In the genomic region with DNA sequence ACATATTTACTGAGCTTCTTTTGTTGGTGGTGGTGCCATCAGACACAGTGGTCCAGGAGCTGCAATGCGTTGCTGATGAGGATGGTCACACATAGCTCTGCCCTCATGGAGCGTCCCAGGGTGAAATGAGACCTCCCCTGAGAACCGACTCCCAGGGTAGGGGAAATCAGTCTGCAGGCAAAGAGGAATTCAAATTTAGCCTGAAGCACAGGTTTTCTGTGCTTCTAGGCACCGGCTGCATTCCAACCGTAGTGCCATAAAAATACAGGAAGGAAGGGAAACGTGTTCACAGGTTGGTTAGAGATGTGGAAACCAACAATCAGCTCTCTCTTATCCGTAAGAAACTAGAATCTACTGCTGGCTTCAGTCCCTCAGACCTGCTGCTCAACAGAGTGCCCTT, we compare ENCODE assay signal across 13 cellular contexts. TPM values are rescaled to one million over a fixed set of nuclear protein-coding genes. Genes with fewer than 3 reads are reported as not detected.
DNase-seq lines count a peak whose midpoint lies in the region; ATAC-seq, FAIRE-seq and TF ChIP-seq lines count a peak whose summit lies in the region.
"Had no signal": no experiment of that assay in that cellular context is flagged by ENCODE, and none has a peak within 500 bp of the region (broad histone marks: within the 10 kb centered on the region; RNA-seq: fewer than 3 reads in every experiment).

No MANE protein-coding gene starts in this region.

- H3K27ac Mint-ChIP-seq in CD14-positive monocyte (peak overlapping the region; percentile 95 to 98 (median 96)), naive B cell (peak overlapping the region in 5 of 6 donors; percentile 98 to 99 (median 98))
- peak overlapping the region; percentile 74 for H3K27ac Mint-ChIP-seq in activated T-helper 2 cell treated with anti-CD3 and anti-CD28 coated beads, Interferon-gamma antibody, Interleukin-2, Interleukin-4, amounts not matched to agents 10 μg/mL and 5 μg/mL and 100 μg/mL, durations not matched to agents 14 hours and 24 hours and 36 hours

- CTCF ChIA-PET in HEK293 (lab: Yijun Ruan, JAX), result no interaction called here

- intact Hi-C loops in CD14-positive monocyte (cut with micrococcal nuclease), result loop anchor here (5.0 to 10.0 kb wide), 3 partner anchors 38 to 60 kb away; no protein-coding TSS in a partner anchor
- intact Hi-C loops in activated T-helper 2 cell treated with anti-CD3 and anti-CD28 coated beads, Interferon-gamma antibody, Interleukin-2, Interleukin-4, amounts not matched to agents 10 μg/mL and 5 μg/mL and 100 μg/mL, durations not matched to agents 14 hours and 24 hours and 36 hours (cut with micrococcal nuclease), result no loop called here

- H3K9me3 Mint-ChIP-seq in CD14-positive monocyte (no peaks in the 10 kb centered on the region), naive B cell (peaks cover 0 to 4% (median 0%) of the 10 kb centered on the region in 7 donors)
- no peaks in the 10 kb centered on the region for H3K9me3 Mint-ChIP-seq in activated T-helper 2 cell treated with anti-CD3 and anti-CD28 coated beads, Interferon-gamma antibody, Interleukin-2, Interleukin-4, amounts not matched to agents 10 μg/mL and 5 μg/mL and 100 μg/mL, durations not matched to agents 14 hours and 24 hours and 36 hours
- H3K9me3 Mint-ChIP-seq: CD8-positive, alpha-beta T cell had no signal

- POLR2A ChIA-PET in HEK293 (lab: Yijun Ruan, JAX), result interaction anchor here (0.5 to 1.1 kb wide), 2 partner anchors 14 to 66 kb away, joined by 4 read pairs; no protein-coding TSS in a partner anchor

- ATAC-seq in naive B cell (ENCODE audit: low read depth in 2 of 2) (no peak), HG03354 (IDR thresholded peaks at IDR 0.05; ENCODE audit: poor library complexity, severe bottlenecking, unreplicated experiment) (no peak), GM18868 (IDR thresholded peaks at IDR 0.05; ENCODE audit: unreplicated experiment) (no peak)
- ATAC-seq: CD8-positive, alpha-beta T cell; mucosa of descending colon had no signal

- peaks cover 44 to 62% of the 10 kb centered on the region in 2 donors for H3K36me3 Mint-ChIP-seq in CD14-positive monocyte
- H3K36me3 Mint-ChIP-seq in activated T-helper 2 cell treated with anti-CD3 and anti-CD28 coated beads, Interferon-gamma antibody, Interleukin-2, Interleukin-4, amounts not matched to agents 10 μg/mL and 5 μg/mL and 100 μg/mL, durations not matched to agents 14 hours and 24 hours and 36 hours (ENCODE audit: low read depth), result peaks cover 54% of the 10 kb centered on the region
- H3K36me3 Mint-ChIP-seq in naive B cell, result peaks cover 0 to 3% of the 10 kb centered on the region in 2 donors

- no peak for TF ChIP-seq CTCF in CD14-positive monocyte (IDR thresholded peaks at IDR 0.05)
- no peak for TF ChIP-seq CTCF in HEK293 (tag by site-specific recombination; IDR thresholded peaks at IDR 0.05)

- no peak for DNase-seq in CD14-positive monocyte (ENCODE audit: low spot score)
- DNase-seq in activated T-helper 2 cell treated with anti-CD3 and anti-CD28 coated beads, Interferon-gamma antibody, Interleukin-2, Interleukin-4, amounts not matched to agents 10 μg/mL and 5 μg/mL and 100 μg/mL, durations not matched to agents 14 hours and 24 hours and 36 hours (ENCODE audit: low spot score), result no peak
- no peak for DNase-seq in naive B cell
- no peak for DNase-seq in cerebellar cortex (ENCODE audit: low spot score)
- no peak for DNase-seq in RCC 7860 (ENCODE audit: low spot score)
- DNase-seq: CD8-positive, alpha-beta T cell; mucosa of descending colon; NCI-H1105; NCI-H446 treated with DMSO at 0.1 percent for 48 hours had no signal

- H3K4me3 Mint-ChIP-seq in CD14-positive monocyte, result peak overlapping the region; percentile 54 to 59
- peak overlapping the region; percentile 33 for H3K4me3 Mint-ChIP-seq in activated T-helper 2 cell treated with anti-CD3 and anti-CD28 coated beads, Interferon-gamma antibody, Interleukin-2, Interleukin-4, amounts not matched to agents 10 μg/mL and 5 μg/mL and 100 μg/mL, durations not matched to agents 14 hours and 24 hours and 36 hours (ENCODE audit: low read depth)
- peak overlapping the region; percentile 77 to 95 (median 88) for H3K4me3 Mint-ChIP-seq in naive B cell

- no peak overlapping the region for H3K27ac ChIP-seq in HEK293 (ENCODE audit: extremely low read depth, low read depth, low read length)
- H3K27ac ChIP-seq: VCaP had no signal

- no peak for FAIRE-seq in RCC 7860 (lab: Jason Lieb, UNC)

- peaks cover 38% of the 10 kb centered on the region for H3K4me1 ChIP-seq in HEK293 (ENCODE audit: control insufficient read depth, insufficient read depth, low read length)

- H3K4me3 ChIP-seq in HEK293 (ENCODE audit: low read depth, low read length), result no peak overlapping the region
- H3K4me3 ChIP-seq: mucosa of descending colon had no signal

- H3K9me3 ChIP-seq in HEK293 (ENCODE audit: control insufficient read depth, insufficient read depth, low read depth, low read length), result no peaks in the 10 kb centered on the region
- H3K9me3 ChIP-seq: mucosa of descending colon had no signal

- no peaks in the 10 kb centered on the region for H3K36me3 ChIP-seq in HEK293 (ENCODE audit: control insufficient read depth in 2 of 2, insufficient read depth in 1 of 2, low read length in 2 of 2)

- H3K27me3 Mint-ChIP-seq in CD14-positive monocyte (ENCODE audit: low read depth in 3 of 3) (peaks cover 0 to 2% (median 1%) of the 10 kb centered on the region in 3 donors), naive B cell (no peaks in the 10 kb centered on the region)
- H3K27me3 Mint-ChIP-seq in activated T-helper 2 cell treated with anti-CD3 and anti-CD28 coated beads, Interferon-gamma antibody, Interleukin-2, Interleukin-4, amounts not matched to agents 10 μg/mL and 5 μg/mL and 100 μg/mL, durations not matched to agents 14 hours and 24 hours and 36 hours (ENCODE audit: low read depth), result no peaks in the 10 kb centered on the region

- H3K4me1 Mint-ChIP-seq in CD14-positive monocyte (peaks cover 100% of the 10 kb centered on the region), naive B cell (peaks cover 88 to 99% (median 96%) of the 10 kb centered on the region in 3 donors)
- H3K4me1 Mint-ChIP-seq in activated T-helper 2 cell treated with anti-CD3 and anti-CD28 coated beads, Interferon-gamma antibody, Interleukin-2, Interleukin-4, amounts not matched to agents 10 μg/mL and 5 μg/mL and 100 μg/mL, durations not matched to agents 14 hours and 24 hours and 36 hours (ENCODE audit: low read depth), result peaks cover 94% of the 10 kb centered on the region

TF ChIP-seq in HEK293, 187 proteins besides CTCF, POLR2A, EP300 and RAD21:
- TF ChIP-seq GLIS1 (tag by site-specific recombination; IDR thresholded peaks at IDR 0.05) (peak; percentile 42), ZNF24 (tag by site-specific recombination; IDR thresholded peaks at IDR 0.05) (no peak)

RNA-seq across cellular contexts. Expression of gene SMAD3, which starts 19.2 kb away (rescaled TPM):
- polyA plus RNA-seq in CD14-positive monocyte (1 to 10 TPM; 4.4 to 5.4 TPM), naive B cell (ENCODE audit: low read depth in 6 of 6) (10 to 100 TPM; 34.7 to 68.7 (median 38.0) TPM)
- 25.2 and 28.1 TPM in 2 replicates for total RNA-seq in activated T-helper 2 cell treated with anti-CD3 and anti-CD28 coated beads, Interferon-gamma antibody, Interleukin-2, Interleukin-4, amounts not matched to agents 10 μg/mL and 5 μg/mL and 100 μg/mL, durations not matched to agents 14 hours and 24 hours and 36 hours

Comparison
In these comparisons a context has a peak if more than half of its experiments do, and no peak if none do; other contexts are left out.
1. H3K4me3 Mint-ChIP-seq: peak in every context shown above with its lines; median percentile 88 in naive B cell; 56 in CD14-positive monocyte; 33 in activated T-helper 2 cell treated with anti-CD3 and anti-CD28 coated beads, Interferon-gamma antibody, Interleukin-2, Interleukin-4, amounts not matched to agents 10 μg/mL and 5 μg/mL and 100 μg/mL, durations not matched to agents 14 hours and 24 hours and 36 hours.
2. RNA of gene SMAD3, which starts 19.2 kb away (polyA plus RNA-seq): 34.7 to 68.7 TPM in naive B cell; 4.4 to 5.4 TPM in CD14-positive monocyte; every median in the first group is over 4 times any median in the second.
3. Peak in every context shown above with its lines, with median percentiles within 50 percentile points of each other: H3K27ac Mint-ChIP-seq.